In the genomic region with DNA sequence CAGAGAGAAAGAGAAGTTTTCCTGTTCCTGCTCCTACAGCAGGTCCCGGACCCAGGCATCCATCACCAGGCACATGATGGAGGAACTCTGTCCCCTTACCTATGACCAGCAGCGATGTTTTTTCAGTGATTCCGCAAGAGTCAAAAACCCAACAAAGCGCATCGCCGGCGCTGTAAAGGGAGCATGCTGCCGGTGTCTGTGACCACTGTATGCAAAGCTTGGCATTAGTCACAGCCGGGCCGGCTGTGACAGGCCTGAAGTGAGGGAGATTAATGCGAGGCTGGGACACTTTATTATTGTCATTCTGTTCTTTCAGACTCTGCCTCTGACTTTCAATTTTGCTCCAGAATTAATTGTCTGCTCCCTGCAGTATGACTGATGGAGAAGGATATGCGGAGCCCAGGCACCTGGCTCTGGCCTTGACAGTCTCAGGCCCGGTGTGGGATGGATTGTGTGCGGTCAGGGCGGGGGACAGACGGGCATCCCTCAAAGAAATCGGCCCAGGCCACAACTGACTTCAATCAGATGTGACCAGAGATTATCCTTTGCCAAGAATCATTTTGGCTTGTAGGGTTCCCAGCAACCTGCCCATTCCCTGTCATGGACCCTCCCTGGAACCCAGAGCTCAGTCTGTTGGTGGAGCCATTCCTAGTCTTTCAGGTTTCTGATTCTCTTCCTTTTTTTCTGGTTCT, we compare ENCODE assay signal across 25 cellular contexts.
DNase-seq lines count a peak whose midpoint lies in the region; ATAC-seq and TF ChIP-seq lines count a peak whose summit lies in the region.
"Had no signal": no experiment of that assay in that cellular context is flagged by ENCODE, and none has a peak within 500 bp of the region (broad histone marks: within the 10 kb centered on the region; RNA-seq: fewer than 3 reads in every experiment).

No MANE protein-coding gene starts in this region.

- H3K9me3 ChIP-seq in RWPE2 (ENCODE audit: severe bottlenecking) (no peaks in the 10 kb centered on the region), endodermal cell (ENCODE audit: control insufficient read depth, low read length) (no peaks in the 10 kb centered on the region), HAP-1 (no peaks in the 10 kb centered on the region)
- H3K9me3 ChIP-seq: Caco-2, MG63 had no signal

- H3K27me3 Mint-ChIP-seq in endodermal cell (ENCODE audit: insufficient read depth) (peaks cover 9% of the 10 kb centered on the region), nephron (ENCODE audit: low read depth) (peaks cover 3% of the 10 kb centered on the region)
- no peaks in the 10 kb centered on the region for H3K27me3 Mint-ChIP-seq in activated T-cell treated with anti-CD3 and anti-CD28 coated beads, Interleukin-2, amount 50 U/mL, for 72 hours (ENCODE audit: low read depth)
- H3K27me3 Mint-ChIP-seq: B cell had no signal

- 92% methylated on average over 17 of the region's 17 CpGs for WGBS in endodermal cell (ENCODE audit: insufficient coverage in 1 of 2, insufficient read length in 1 of 2), 2 experiments

- TF ChIP-seq CTCF in RWPE2 (IDR thresholded peaks at IDR 0.05; ENCODE audit: poor library complexity, severe bottlenecking): no peak
- no peak for TF ChIP-seq CTCF in endodermal cell (conservative IDR thresholded peaks at IDR 0.05)
- no peak for TF ChIP-seq CTCF in nephron (IDR thresholded peaks at IDR 0.05; ENCODE audit: unreplicated experiment in 3 of 3)

- H3K4me1 Mint-ChIP-seq in endodermal cell (peaks cover 3% of the 10 kb centered on the region), nephron (peaks cover 43% of the 10 kb centered on the region)
- H3K4me1 Mint-ChIP-seq in activated T-cell treated with anti-CD3 and anti-CD28 coated beads, Interleukin-2, amount 50 U/mL, for 72 hours (ENCODE audit: low read depth): no peaks in the 10 kb centered on the region
- H3K4me1 Mint-ChIP-seq: B cell had no signal

- H3K9me3 Mint-ChIP-seq in endodermal cell: no peaks in the 10 kb centered on the region
- no peaks in the 10 kb centered on the region for H3K9me3 Mint-ChIP-seq in nephron
- no peaks in the 10 kb centered on the region for H3K9me3 Mint-ChIP-seq in activated T-cell treated with anti-CD3 and anti-CD28 coated beads, Interleukin-2, amount 50 U/mL, for 72 hours
- H3K9me3 Mint-ChIP-seq: CD8-positive, alpha-beta T cell had no signal

- H3K27me3 ChIP-seq in RWPE2 (ENCODE audit: insufficient read depth, poor library complexity, severe bottlenecking) (peaks cover 25% of the 10 kb centered on the region), endodermal cell (ENCODE audit: control insufficient read depth, insufficient read depth, low read length, poor library complexity, severe bottlenecking) (no peaks in the 10 kb centered on the region), HAP-1 (ENCODE audit: low read depth) (no peaks in the 10 kb centered on the region)

- no peak overlapping the region for H3K27ac ChIP-seq in RWPE2 (ENCODE audit: poor library complexity, severe bottlenecking)
- peak overlapping the region; percentile 88 for H3K27ac ChIP-seq in endodermal cell (ENCODE audit: low read depth, low read length)
- H3K27ac ChIP-seq: C4-2B, RWPE1 had no signal

- H3K36me3 Mint-ChIP-seq in endodermal cell (ENCODE audit: low read depth): no peaks in the 10 kb centered on the region
- H3K36me3 Mint-ChIP-seq in nephron (ENCODE audit: low read depth): no peaks in the 10 kb centered on the region
- no peaks in the 10 kb centered on the region for H3K36me3 Mint-ChIP-seq in activated T-cell treated with anti-CD3 and anti-CD28 coated beads, Interleukin-2, amount 50 U/mL, for 72 hours (ENCODE audit: insufficient read depth in 2 of 2)
- H3K36me3 Mint-ChIP-seq: CD8-positive, alpha-beta T cell had no signal

- no peaks in the 10 kb centered on the region for H3K4me1 ChIP-seq in RWPE2 (ENCODE audit: insufficient read depth, poor library complexity, severe bottlenecking)
- no peaks in the 10 kb centered on the region for H3K4me1 ChIP-seq in endodermal cell (ENCODE audit: control insufficient read depth, insufficient read depth, low read length)
- H3K4me1 ChIP-seq in HAP-1: no peaks in the 10 kb centered on the region
- H3K4me1 ChIP-seq: Caco-2 had no signal

- H3K36me3 ChIP-seq in RWPE2 (ENCODE audit: low read depth): no peaks in the 10 kb centered on the region
- H3K36me3 ChIP-seq in endodermal cell (ENCODE audit: control insufficient read depth, insufficient read depth, low read length): no peaks in the 10 kb centered on the region
- no peaks in the 10 kb centered on the region for H3K36me3 ChIP-seq in HAP-1 (replicated peaks)
- H3K36me3 ChIP-seq: MG63 had no signal

- H3K4me3 ChIP-seq in RWPE2 (ENCODE audit: severe bottlenecking): no peak overlapping the region
- no peak overlapping the region for H3K4me3 ChIP-seq in endodermal cell (ENCODE audit: low read length)
- no peak overlapping the region for H3K4me3 ChIP-seq in HAP-1
- H3K4me3 ChIP-seq: GM12878, MG63 had no signal

- ATAC-seq in RWPE2 (ENCODE audit: low read depth) (peak; percentile 33; the same call in 1 of the 3 replicates), HG03565 (IDR thresholded peaks at IDR 0.05; ENCODE audit: unreplicated experiment) (no peak), GM19023 (IDR thresholded peaks at IDR 0.05; ENCODE audit: unreplicated experiment) (no peak)
- no peak for ATAC-seq in activated T-cell treated with anti-CD3 and anti-CD28 coated beads, Interleukin-2, amount 50 U/mL, for 72 hours (replicated peaks in 1 of 2)
- ATAC-seq: CD8-positive, alpha-beta T cell; GM12878; HCT116; Panc1 had no signal

- H3K27ac Mint-ChIP-seq in endodermal cell: no peak overlapping the region
- H3K27ac Mint-ChIP-seq in nephron: peak overlapping the region; percentile 34 to 71 (median 68)
- H3K27ac Mint-ChIP-seq in activated T-cell treated with anti-CD3 and anti-CD28 coated beads, Interleukin-2, amount 50 U/mL, for 72 hours: no peak overlapping the region
- H3K27ac Mint-ChIP-seq: B cell; CD8-positive, alpha-beta T cell had no signal

- H3K4me3 Mint-ChIP-seq in endodermal cell: no peak overlapping the region
- H3K4me3 Mint-ChIP-seq in nephron: no peak overlapping the region
- no peak overlapping the region for H3K4me3 Mint-ChIP-seq in activated T-cell treated with anti-CD3 and anti-CD28 coated beads, Interleukin-2, amount 50 U/mL, for 72 hours
- H3K4me3 Mint-ChIP-seq: B cell; CD8-positive, alpha-beta T cell had no signal

- in situ Hi-C loops in HAP-1 (cut with MboI; ENCODE audit: low sequenced_read_pairs): no loop called here

- DNase-seq in RWPE2 (ENCODE audit: low spot score) (no peak), endodermal cell (no peak), HAP-1 (ENCODE audit: low spot score in 2 of 2) (no peak)
- no peak for DNase-seq in activated T-cell treated with anti-CD3 and anti-CD28 coated beads, Interleukin-2, amount 50 U/mL, for 72 hours
- DNase-seq: Caco-2; CD8-positive, alpha-beta T cell; EL; GDM1; GOT3; KBM-7; MG63; NCI-H1105 treated with DMSO at 0.1 percent for 48 hours; NCI-H2029; NCI-H446; NCI-H524 treated with DMSO at 0.1 percent for 48 hours; SHP77 treated with DMSO at 0.1 percent for 48 hours had no signal

- no peak overlapping the region for H3K9ac ChIP-seq in endodermal cell (ENCODE audit: extremely low read depth, low read length, poor library complexity, severe bottlenecking)

Comparison
In these comparisons a context has a peak if more than half of its experiments do, and no peak if none do; other contexts are left out.
1. H3K27ac Mint-ChIP-seq: peak in nephron (3 of 3); none in endodermal cell (single experiment) and activated T-cell treated with anti-CD3 and anti-CD28 coated beads, Interleukin-2, amount 50 U/mL, for 72 hours (single experiment).